Comparison of ENCODE assay signal across 8 cellular contexts in the genomic region with DNA sequence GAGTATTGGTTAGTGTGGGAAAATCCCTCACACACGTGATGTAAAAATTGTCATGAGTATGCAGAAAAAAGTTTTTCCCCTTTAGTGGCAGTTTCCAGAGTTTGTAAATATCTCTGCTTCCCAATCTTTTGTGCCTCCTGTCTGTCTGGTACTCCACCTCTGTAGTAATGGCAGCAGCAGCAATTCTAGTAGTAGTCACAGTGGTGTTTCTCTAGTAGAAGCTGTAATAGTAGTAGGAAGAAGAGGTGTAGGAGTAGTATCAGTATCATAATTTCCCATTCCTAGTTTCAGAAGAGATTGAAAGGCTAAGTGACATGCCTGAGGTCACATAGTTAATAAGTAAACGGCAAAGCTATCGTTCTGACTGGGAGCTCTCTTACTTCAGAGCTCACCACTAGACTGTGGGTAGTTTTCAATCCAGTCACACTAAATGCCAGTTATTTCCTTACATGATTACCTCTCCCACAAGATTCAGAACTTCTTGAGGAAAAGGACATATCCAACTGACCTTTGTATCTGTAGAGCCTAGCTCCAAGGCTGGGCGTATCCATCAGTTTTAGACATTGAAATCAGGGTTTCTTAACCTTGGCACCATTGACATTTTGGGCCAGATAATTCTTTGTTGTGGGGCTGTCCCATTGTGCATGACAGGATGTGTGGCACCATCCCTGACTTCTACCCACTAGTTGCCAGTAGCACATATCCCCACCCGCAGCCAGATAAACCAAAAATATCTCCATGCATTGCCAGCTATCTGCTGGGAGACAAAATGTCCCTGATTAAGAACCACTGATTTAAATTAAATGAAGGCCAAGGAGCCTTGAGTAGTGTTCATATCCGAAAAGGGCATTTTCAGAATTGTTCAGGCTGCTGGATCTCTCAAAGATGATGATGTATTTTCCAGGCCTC.
DNase-seq lines count a peak whose midpoint lies in the region; ATAC-seq and TF ChIP-seq lines count a peak whose summit lies in the region.

No MANE protein-coding gene starts in this region.

- H3K27ac Mint-ChIP-seq in activated B cell treated with CpG ODN at 0.5 μM for 24 hours: peak overlapping the region; percentile 77
- H3K27ac Mint-ChIP-seq in stimulated activated naive B cell treated with anti-CD40 and anti-IgM and Interleukin-4, amounts not matched to agents 10 μg/mL and 1 μg/mL and 100 μg/mL, for 72 hours: peak overlapping the region; percentile 89

- H3K27ac ChIP-seq in left ventricle myocardium inferior (replicated peaks): no peak overlapping the region

- no peak for TF ChIP-seq CTCF in activated B cell treated with CpG ODN at 0.5 μM for 24 hours (IDR thresholded peaks at IDR 0.05)
- no peak for TF ChIP-seq CTCF in left ventricle myocardium inferior (IDR thresholded peaks at IDR 0.05; ENCODE audit: borderline replicate concordance)

- H3K36me3 Mint-ChIP-seq in activated B cell treated with CpG ODN at 0.5 μM for 24 hours (ENCODE audit: low read depth): no peaks in the 10 kb centered on the region
- H3K36me3 Mint-ChIP-seq in stimulated activated naive B cell treated with anti-CD40 and anti-IgM and Interleukin-4, amounts not matched to agents 10 μg/mL and 1 μg/mL and 100 μg/mL, for 72 hours: peaks cover 4 to 8% of the 10 kb centered on the region in 2 donors

- H3K27me3 ChIP-seq in left ventricle myocardium inferior (ENCODE audit: low read depth): no peaks in the 10 kb centered on the region

- no peaks in the 10 kb centered on the region for H3K9me3 ChIP-seq in left ventricle myocardium inferior (replicated peaks)

- CTCF ChIA-PET in activated B cell treated with CpG ODN at 0.5 μM for 24 hours (lab: Charles Lee): no interaction called here

- H3K4me1 Mint-ChIP-seq in activated B cell treated with CpG ODN at 0.5 μM for 24 hours: peaks cover 21% of the 10 kb centered on the region
- peaks cover 41 to 56% of the 10 kb centered on the region in 2 donors for H3K4me1 Mint-ChIP-seq in stimulated activated naive B cell treated with anti-CD40 and anti-IgM and Interleukin-4, amounts not matched to agents 10 μg/mL and 1 μg/mL and 100 μg/mL, for 72 hours

- intact Hi-C loops in activated B cell treated with CpG ODN at 0.5 μM for 24 hours (cut with micrococcal nuclease): loop anchor here (1.0 kb wide), 1 partner anchor 648 kb away; a partner anchor contains a TSS
- intact Hi-C loops in left ventricle myocardium inferior (cut with micrococcal nuclease): no loop called here

- H3K4me1 ChIP-seq in left ventricle myocardium inferior: peaks cover 42% of the 10 kb centered on the region

- H3K36me3 ChIP-seq in left ventricle myocardium inferior: no peaks in the 10 kb centered on the region

- H3K27me3 Mint-ChIP-seq in activated B cell treated with CpG ODN at 0.5 μM for 24 hours: no peaks in the 10 kb centered on the region
- no peaks in the 10 kb centered on the region for H3K27me3 Mint-ChIP-seq in stimulated activated naive B cell treated with anti-CD40 and anti-IgM and Interleukin-4, amounts not matched to agents 10 μg/mL and 1 μg/mL and 100 μg/mL, for 72 hours

- DNase-seq in activated CD4-positive, CD25-positive, alpha-beta regulatory T cell (lab: John Stamatoyannopoulos, UW): no peak
- DNase-seq in activated B cell treated with CpG ODN at 0.5 μM for 24 hours (no peak), left ventricle myocardium inferior (no peak), SIG-M5 (lab: John Stamatoyannopoulos, UW) (no peak), NCI-H82 treated with DMSO at 0.1 percent for 48 hours (lab: John Stamatoyannopoulos, UW; ENCODE audit: unreplicated experiment) (no peak)
- DNase-seq in stimulated activated naive B cell treated with anti-CD40 and anti-IgM and Interleukin-4, amounts not matched to agents 10 μg/mL and 1 μg/mL and 100 μg/mL, for 72 hours: peak; percentile 41

- peak; percentile 47 to 78 for ATAC-seq in activated CD4-positive, CD25-positive, alpha-beta regulatory T cell treated with anti-CD3 and anti-CD28 coated beads, Interleukin-2, amount 50 U/mL, for 24 hours
- ATAC-seq in HG02870 (IDR thresholded peaks at IDR 0.05; ENCODE audit: unreplicated experiment) (peak; percentile 90), activated B cell treated with CpG ODN at 0.5 μM for 24 hours (ENCODE audit: low read depth) (peak; percentile 74)
- peak; percentile 92 for ATAC-seq in stimulated activated naive B cell treated with anti-CD40 and anti-IgM and Interleukin-4, amounts not matched to agents 10 μg/mL and 1 μg/mL and 100 μg/mL, for 72 hours (replicated peaks)

- POLR2A ChIA-PET in activated B cell treated with CpG ODN at 0.5 μM for 24 hours (lab: Charles Lee): interaction anchor here (1.5 to 2.3 kb wide), 2 partner anchors 136 to 166 kb away, joined by 3 to 7 read pairs; a partner anchor contains a TSS

- no peaks in the 10 kb centered on the region for H3K9me3 Mint-ChIP-seq in activated B cell treated with CpG ODN at 0.5 μM for 24 hours
- peaks cover 0 to 1% of the 10 kb centered on the region in 2 donors for H3K9me3 Mint-ChIP-seq in stimulated activated naive B cell treated with anti-CD40 and anti-IgM and Interleukin-4, amounts not matched to agents 10 μg/mL and 1 μg/mL and 100 μg/mL, for 72 hours

- peak overlapping the region; percentile 9 for H3K4me3 Mint-ChIP-seq in activated B cell treated with CpG ODN at 0.5 μM for 24 hours
- H3K4me3 Mint-ChIP-seq in stimulated activated naive B cell treated with anti-CD40 and anti-IgM and Interleukin-4, amounts not matched to agents 10 μg/mL and 1 μg/mL and 100 μg/mL, for 72 hours: peak overlapping the region; percentile 43 to 47

- H3K4me3 ChIP-seq in left ventricle myocardium inferior: no peak overlapping the region
